ENCODE assay signal across 22 cellular contexts in the genomic region with DNA sequence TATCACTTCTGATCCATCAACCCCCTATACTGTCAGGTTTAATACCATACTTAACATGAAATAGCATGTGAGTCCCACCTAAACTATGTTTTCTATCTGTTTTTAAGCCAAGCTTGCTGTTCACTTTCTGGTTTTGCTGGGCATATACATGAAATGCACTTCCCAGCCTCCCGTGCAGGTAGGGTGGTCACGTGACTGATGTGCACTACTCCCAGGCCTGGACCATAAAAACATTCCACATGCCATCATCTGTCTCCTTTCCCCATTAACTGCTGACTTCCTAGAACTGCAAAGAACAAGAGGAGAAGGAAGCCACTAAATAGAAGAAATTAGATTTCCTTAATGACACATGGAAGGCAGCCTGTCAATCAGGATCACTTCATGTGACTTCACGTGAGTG. TPM values are rescaled to one million over a fixed set of nuclear protein-coding genes. Genes with fewer than 3 reads are reported as not detected.
"Had no signal": no experiment of that assay in that cellular context is flagged by ENCODE, and none has a peak within 500 bp of the region (broad histone marks: within the 10 kb centered on the region; RNA-seq: fewer than 3 reads in every experiment).

No MANE protein-coding gene starts in this region.

- H3K4me3 Mint-ChIP-seq: immature natural killer cell; memory B cell; naive thymus-derived CD8-positive, alpha-beta T cell; stimulated activated naive B cell treated with anti-CD40 and anti-IgM and Interleukin-4, amounts not matched to agents 10 μg/mL and 1 μg/mL and 100 μg/mL, for 72 hours had no signal

- H3K9me3 Mint-ChIP-seq: immature natural killer cell; memory B cell; naive thymus-derived CD8-positive, alpha-beta T cell; stimulated activated naive B cell treated with anti-CD40 and anti-IgM and Interleukin-4, amounts not matched to agents 10 μg/mL and 1 μg/mL and 100 μg/mL, for 72 hours had no signal

- H3K4me1 Mint-ChIP-seq: immature natural killer cell; naive thymus-derived CD8-positive, alpha-beta T cell had no signal

- ATAC-seq: esophagus mucosa; heart right ventricle; left ventricle myocardium superior; naive thymus-derived CD8-positive, alpha-beta T cell; sciatic nerve had no signal

- DNase-seq: activated CD4-positive, alpha-beta T cell treated with anti-CD3 and anti-CD28 coated beads, Interleukin-2, amount 50 U/mL, for 1 hour; activated CD4-positive, CD25-positive, alpha-beta regulatory T cell treated with anti-CD3 and anti-CD28 coated beads, Interleukin-2, amount 50 U/mL, for 72 hours; activated CD8-positive, alpha-beta memory T cell treated with anti-CD3 and anti-CD28 coated beads for 24 hours; activated CD8-positive, alpha-beta memory T cell treated with anti-CD3 and anti-CD28 coated beads, Interleukin-2, amount 50 U/mL, for 48 hours; activated effector memory CD4-positive, alpha-beta T cell treated with anti-CD3 and anti-CD28 coated beads, Interleukin-2, amount 50 U/mL, for 16 hours; activated naive CD4-positive, alpha-beta T cell treated with anti-CD3 and anti-CD28 coated beads, Interleukin-2, amount 50 U/mL, for 16 hours; activated T-cell treated with anti-CD3 and anti-CD28 coated beads, Interleukin-2, amount 50 U/mL, for 48 hours; heart right ventricle; immature natural killer cell; kidney glomerular epithelial cell; left ventricle myocardium superior; naive thymus-derived CD8-positive, alpha-beta T cell; stimulated activated naive B cell treated with anti-CD40 and anti-IgM and Interleukin-4, amounts not matched to agents 10 μg/mL and 1 μg/mL and 100 μg/mL, for 72 hours had no signal

- H3K27ac Mint-ChIP-seq: immature natural killer cell; memory B cell; naive thymus-derived CD8-positive, alpha-beta T cell; stimulated activated naive B cell treated with anti-CD40 and anti-IgM and Interleukin-4, amounts not matched to agents 10 μg/mL and 1 μg/mL and 100 μg/mL, for 72 hours had no signal

- H3K79me2 ChIP-seq: parathyroid adenoma had no signal

- H2AFZ ChIP-seq: parathyroid adenoma had no signal

- H3K9ac ChIP-seq: parathyroid adenoma had no signal

- H3K36me3 ChIP-seq: cardiac muscle cell, heart right ventricle, tibial nerve, vagina had no signal

- H3K27me3 ChIP-seq: cardiac muscle cell, heart right ventricle, tibial nerve, vagina had no signal

- FAIRE-seq: endometrium had no signal

- H3K27ac ChIP-seq: cardiac muscle cell, parathyroid adenoma, VCaP had no signal

- H3K36me3 Mint-ChIP-seq: immature natural killer cell; memory B cell; naive thymus-derived CD8-positive, alpha-beta T cell; stimulated activated naive B cell treated with anti-CD40 and anti-IgM and Interleukin-4, amounts not matched to agents 10 μg/mL and 1 μg/mL and 100 μg/mL, for 72 hours had no signal

- H3K4me3 ChIP-seq: cardiac muscle cell, heart right ventricle, tibial nerve, vagina had no signal

- H3K9me3 ChIP-seq: heart right ventricle, tibial nerve, vagina had no signal

RNA-seq across cellular contexts. Expression of gene CALD1, which starts 40.1 kb away (rescaled TPM):
- total RNA-seq: naive thymus-derived CD8-positive, alpha-beta T cell had no signal
- polyA plus RNA-seq: naive thymus-derived CD8-positive, alpha-beta T cell had no signal
